26 cellular contexts compared by ENCODE assay signal in the genomic region with DNA sequence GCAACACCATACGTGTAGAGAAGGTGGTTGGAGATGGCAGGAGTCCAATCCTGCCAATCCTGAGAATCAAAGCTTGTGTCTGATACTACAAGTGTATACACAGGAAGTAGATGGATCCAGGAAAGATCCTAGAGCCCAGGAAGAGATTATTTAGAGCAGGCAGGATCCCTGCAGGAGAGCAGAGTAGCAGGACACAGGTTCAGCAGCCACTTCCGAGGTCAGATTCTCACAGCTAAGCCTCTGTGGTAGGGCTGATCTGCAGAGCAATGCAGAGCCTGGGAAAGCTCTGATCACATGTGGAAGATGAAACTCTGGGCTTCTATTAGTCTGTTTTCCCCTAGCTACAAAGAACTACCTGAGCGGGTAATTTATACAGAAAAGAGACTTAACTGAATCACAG.
"Had no signal": no experiment of that assay in that cellular context is flagged by ENCODE, and none has a peak within 500 bp of the region (broad histone marks: within the 10 kb centered on the region; RNA-seq: fewer than 3 reads in every experiment).

No MANE protein-coding gene starts in this region.

- H3K4me1 ChIP-seq: right lobe of liver, upper lobe of right lung, uterus had no signal

- H3K27ac Mint-ChIP-seq: mesothelial cell of epicardium; naive B cell; natural killer cell treated with Interleukin-12 subunit alpha and Interleukin-12 subunit beta and Interleukin-15 and Interleukin-18, amount 100 ng/mL, for 72 hours; progenitor cell of endocrine pancreas; stimulated activated naive B cell treated with anti-CD40 and anti-IgM and Interleukin-4, amounts not matched to agents 10 μg/mL and 1 μg/mL and 100 μg/mL, for 72 hours; stimulated activated naive CD8-positive, alpha-beta T cell treated with anti-CD3 and anti-CD28 coated beads, Interleukin-15, Interleukin-2, amounts not matched to agents 100 ng/mL and 50 ng/mL, for 24 hours had no signal

- H3K36me3 ChIP-seq: esophagus muscularis mucosa, right lobe of liver, thoracic aorta, tibial nerve, upper lobe of right lung, uterus had no signal

- H3K79me2 ChIP-seq: parathyroid adenoma had no signal

- H3K9ac ChIP-seq: parathyroid adenoma had no signal

- H3K9me3 ChIP-seq: esophagus muscularis mucosa, mucosa of descending colon, right lobe of liver, thoracic aorta, tibial nerve, upper lobe of right lung, uterus had no signal

- FAIRE-seq: colon, endothelial cell of umbilical vein, keratinocyte, small intestine had no signal

- H3K4me3 Mint-ChIP-seq: mesothelial cell of epicardium; naive B cell; natural killer cell treated with Interleukin-12 subunit alpha and Interleukin-12 subunit beta and Interleukin-15 and Interleukin-18, amount 100 ng/mL, for 72 hours; neural crest cell; stimulated activated naive B cell treated with anti-CD40 and anti-IgM and Interleukin-4, amounts not matched to agents 10 μg/mL and 1 μg/mL and 100 μg/mL, for 72 hours; stimulated activated naive CD8-positive, alpha-beta T cell treated with anti-CD3 and anti-CD28 coated beads, Interleukin-15, Interleukin-2, amounts not matched to agents 100 ng/mL and 50 ng/mL, for 24 hours had no signal

- H3K27me3 Mint-ChIP-seq: progenitor cell of endocrine pancreas had no signal

- H3K4me3 ChIP-seq: dorsolateral prefrontal cortex, esophagus muscularis mucosa, mucosa of descending colon, right lobe of liver, thoracic aorta, tibial nerve, upper lobe of right lung, uterus had no signal

- H3K27me3 ChIP-seq: dorsolateral prefrontal cortex, esophagus muscularis mucosa, right lobe of liver, tibial nerve, uterus had no signal

- ATAC-seq: mucosa of descending colon; natural killer cell treated with Interleukin-12 subunit alpha and Interleukin-12 subunit beta and Interleukin-15 and Interleukin-18, amount 100 ng/mL, for 72 hours; stimulated activated naive B cell treated with anti-CD40 and anti-IgM and Interleukin-4, amounts not matched to agents 10 μg/mL and 1 μg/mL and 100 μg/mL, for 72 hours; upper lobe of right lung had no signal

- H3K36me3 Mint-ChIP-seq: mesothelial cell of epicardium had no signal

- DNase-seq: dorsolateral prefrontal cortex; effector CD4-positive, alpha-beta T cell; foreskin melanocyte; glutamatergic neuron; mesenchymal stem cell; mucosa of descending colon; naive B cell; right lobe of liver; small intestine; stimulated activated CD4-positive, alpha-beta T cell treated with anti-CD3 and anti-CD28 coated beads, Interleukin-15, amount 100 ng/mL, for 24 hours; stimulated activated CD4-positive, alpha-beta T cell treated with anti-CD3 and anti-CD28 coated beads, Interleukin-2, amount 100 ng/mL, for 48 hours; stimulated activated naive B cell treated with anti-CD40 and anti-IgM and Interleukin-4, amounts not matched to agents 10 μg/mL and 1 μg/mL and 100 μg/mL, for 72 hours; upper lobe of right lung; uterus had no signal

- H3K9me3 Mint-ChIP-seq: mesothelial cell of epicardium; natural killer cell treated with Interleukin-12 subunit alpha and Interleukin-12 subunit beta and Interleukin-15 and Interleukin-18, amount 100 ng/mL, for 72 hours; neural crest cell had no signal

- H3K27ac ChIP-seq: dorsolateral prefrontal cortex, esophagus muscularis mucosa, parathyroid adenoma, right lobe of liver, thoracic aorta, tibial nerve, upper lobe of right lung, uterus had no signal

- H2AFZ ChIP-seq: parathyroid adenoma had no signal
